Comparison of ENCODE assay signal across 22 cellular contexts in genomic region chr2:222322241-222322640, GRCh38. TPM values are rescaled to one million over a fixed set of nuclear protein-coding genes. Genes with fewer than 3 reads are reported as not detected.
DNase-seq lines count a peak whose midpoint lies in the region; ATAC-seq lines count a peak whose summit lies in the region.
"Had no signal": no experiment of that assay in that cellular context is flagged by ENCODE, and none has a peak within 500 bp of the region (broad histone marks: within the 10 kb centered on the region; RNA-seq: fewer than 3 reads in every experiment).

No MANE protein-coding gene starts in this region.

- H3K4me3 ChIP-seq in Karpas-422 (ENCODE audit: low read length) = no peak overlapping the region
- H3K4me3 ChIP-seq: SJSA1, tibial artery had no signal

- H3K4me2 ChIP-seq in Karpas-422 (ENCODE audit: low read depth, low read length, poor library complexity, severe bottlenecking) = no peak overlapping the region

- H3K9me2 ChIP-seq in Karpas-422 (replicated peaks; ENCODE audit: insufficient read depth, low read length) = no peaks in the 10 kb centered on the region

- H3K9ac ChIP-seq in Karpas-422 (ENCODE audit: low read length) = no peak overlapping the region

- H3K36me3 ChIP-seq in Karpas-422 (ENCODE audit: insufficient read depth, low read length) = no peaks in the 10 kb centered on the region
- H3K36me3 ChIP-seq: SJSA1, tibial artery had no signal

- no peaks in the 10 kb centered on the region for H3K9me3 ChIP-seq in Karpas-422 (ENCODE audit: low read length)
- H3K9me3 ChIP-seq: SJSA1, tibial artery had no signal

- DNase-seq in NCI-H2081 (lab: John Stamatoyannopoulos, UW) (no peak), Karpas-422 (no peak), OCI-M2 (lab: John Stamatoyannopoulos, UW; ENCODE audit: unreplicated experiment) (no peak), hepatic stellate cell (ENCODE audit: low spot score) (no peak)
- DNase-seq: activated CD4-positive, alpha-beta memory T cell treated with anti-CD3 and anti-CD28 coated beads for 36 hours; activated naive CD4-positive, alpha-beta T cell treated with anti-CD3 and anti-CD28 coated beads for 36 hours; central memory CD4-positive, alpha-beta T cell; DMS79 treated with DMSO at 0.1 percent for 48 hours; foreskin melanocyte; NCI-H1436 treated with DMSO at 0.1 percent for 48 hours; NCI-H2171 treated with DMSO at 0.1 percent for 48 hours; nephron progenitor cell; stimulated activated CD4-positive, alpha-beta T cell treated with anti-CD3 and anti-CD28 coated beads, Interleukin-1b, Interleukin-23, amount 100 ng/mL, for 48 hours; stimulated activated naive CD8-positive, alpha-beta T cell treated with anti-CD3 and anti-CD28 coated beads, Interleukin-15, Interleukin-2, amounts not matched to agents 100 U/mL and 50 U/mL, for 24 hours; tibial artery had no signal

- H3K4me1 ChIP-seq in Karpas-422 (ENCODE audit: low read length) = peaks cover 12% of the 10 kb centered on the region

- H2AFZ ChIP-seq in Karpas-422 (ENCODE audit: low read length) = no peak overlapping the region

- H3K27ac ChIP-seq in Karpas-422 (ENCODE audit: low read length) = no peak overlapping the region
- H3K27ac ChIP-seq: SJSA1, tibial artery had no signal

- H3K27me3 ChIP-seq in Karpas-422 (ENCODE audit: low read length) = no peaks in the 10 kb centered on the region

- no peaks in the 10 kb centered on the region for H4K20me1 ChIP-seq in Karpas-422 (ENCODE audit: insufficient read depth, low read depth, low read length)

- peak; percentile 22 for ATAC-seq in GM18861 (IDR thresholded peaks at IDR 0.05; ENCODE audit: unreplicated experiment)
- ATAC-seq in GM21447 (IDR thresholded peaks at IDR 0.05; ENCODE audit: unreplicated experiment) = peak; percentile 23
- peak; percentile 23 for ATAC-seq in HG03342 (IDR thresholded peaks at IDR 0.05; ENCODE audit: unreplicated experiment)
- ATAC-seq: stimulated activated naive CD8-positive, alpha-beta T cell treated with anti-CD3 and anti-CD28 coated beads, Interleukin-15, Interleukin-2, amounts not matched to agents 100 U/mL and 50 U/mL, for 24 hours had no signal

- no peaks in the 10 kb centered on the region for H3K79me2 ChIP-seq in Karpas-422 (ENCODE audit: low read length)

RNA-seq across cellular contexts. Expression of gene PAX3, which starts 23.4 kb away (rescaled TPM):
- not detected in 2 replicates for total RNA-seq in Karpas-422 (2014; rRNA removed; shearing (Covaris generic); ENCODE audit: low replicate concordance)
- total RNA-seq: activated CD4-positive, alpha-beta memory T cell treated with anti-CD3 and anti-CD28 coated beads for 36 hours; activated naive CD4-positive, alpha-beta T cell treated with anti-CD3 and anti-CD28 coated beads for 36 hours; epithelial cell of proximal tubule; H1; progenitor cell of endocrine pancreas had no signal
